In the genomic region with DNA sequence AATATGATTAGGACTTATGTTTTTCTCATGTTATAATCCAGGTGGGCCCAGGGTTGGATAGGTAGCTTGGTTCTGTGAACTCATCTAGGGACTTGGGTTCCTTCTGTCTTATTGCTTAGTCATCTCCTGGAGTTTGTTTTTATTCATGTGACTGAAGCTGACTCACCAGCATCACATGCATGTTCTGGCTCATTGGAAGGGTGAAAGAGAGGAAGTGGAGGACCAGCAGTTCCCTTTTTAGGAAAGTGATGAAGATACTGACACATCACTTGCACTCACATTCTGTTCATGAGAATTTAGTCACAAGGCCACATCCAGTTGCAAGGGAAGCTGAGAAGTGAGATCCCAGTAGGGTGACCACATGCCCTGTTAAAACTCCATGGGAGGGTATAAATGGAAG, we compare ENCODE assay signal across 8 cellular contexts.
DNase-seq lines count a peak whose midpoint lies in the region; ATAC-seq, FAIRE-seq and TF ChIP-seq lines count a peak whose summit lies in the region.
"Not testable (repeated sequence)": the region's sequence is repeated elsewhere in the genome, so short reads cannot be mapped to it uniquely, and the experiment has no call there.

No MANE protein-coding gene starts in this region.

- TF ChIP-seq CTCF in activated B cell treated with CpG ODN at 0.5 μM for 24 hours (IDR thresholded peaks at IDR 0.05); brain microvascular endothelial cell (IDR thresholded peaks at IDR 0.05; ENCODE audit: low read depth, low read length, missing control alignments); natural killer cell (IDR thresholded peaks at IDR 0.05): not testable (repeated sequence)

- FAIRE-seq in H54 (lab: Jason Lieb, UNC) (peak; percentile 91), urothelium cell line (lab: Jason Lieb, UNC) (peak; percentile 5)

- H3K27ac Mint-ChIP-seq in activated B cell treated with CpG ODN at 0.5 μM for 24 hours, natural killer cell: not testable (repeated sequence)

- H3K4me3 Mint-ChIP-seq in activated B cell treated with CpG ODN at 0.5 μM for 24 hours, natural killer cell: not testable (repeated sequence)

- H3K27ac ChIP-seq in brain microvascular endothelial cell: not testable (repeated sequence)

- not testable (repeated sequence) for H3K4me1 Mint-ChIP-seq in activated B cell treated with CpG ODN at 0.5 μM for 24 hours, natural killer cell

- not testable (repeated sequence) for H3K9me3 Mint-ChIP-seq in activated B cell treated with CpG ODN at 0.5 μM for 24 hours, natural killer cell

- POLR2A ChIA-PET in activated B cell treated with CpG ODN at 0.5 μM for 24 hours (lab: Charles Lee): not testable (repeated sequence)

- H3K36me3 ChIP-seq in brain microvascular endothelial cell (replicated peaks): not testable (repeated sequence)

- ATAC-seq in GM18858 (IDR thresholded peaks at IDR 0.05; ENCODE audit: unreplicated experiment) (peak; percentile 48), HG03469 (IDR thresholded peaks at IDR 0.05; ENCODE audit: unreplicated experiment) (peak; percentile 60), activated B cell treated with CpG ODN at 0.5 μM for 24 hours (ENCODE audit: low read depth) (peak; percentile 84), left cardiac atrium (peak; percentile 81 to 87), natural killer cell (peak; percentile 31 to 52 (median 35))

- CTCF ChIA-PET in activated B cell treated with CpG ODN at 0.5 μM for 24 hours (lab: Charles Lee): not testable (repeated sequence)

- TF ChIP-seq POLR2A in H54 (IDR thresholded peaks at IDR 0.05; ENCODE audit: low read depth, low read length): not testable (repeated sequence)

- not testable (repeated sequence) for H3K27me3 ChIP-seq in brain microvascular endothelial cell (replicated peaks)

- intact Hi-C loops in activated B cell treated with CpG ODN at 0.5 μM for 24 hours (cut with micrococcal nuclease); left cardiac atrium (cut with DNase I); natural killer cell (cut with micrococcal nuclease): not testable (repeated sequence)

- H3K36me3 Mint-ChIP-seq in activated B cell treated with CpG ODN at 0.5 μM for 24 hours (ENCODE audit: low read depth); natural killer cell: not testable (repeated sequence)

- not testable (repeated sequence) for H3K4me3 ChIP-seq in brain microvascular endothelial cell (ENCODE audit: low read depth, low read length)

- H3K27me3 Mint-ChIP-seq in activated B cell treated with CpG ODN at 0.5 μM for 24 hours; natural killer cell (ENCODE audit: low read depth in 2 of 2): not testable (repeated sequence)

- in situ Hi-C loops in brain microvascular endothelial cell (cut with HindIII; ENCODE audit: low pct_ligation_motif_present, low sequenced_read_pairs): not testable (repeated sequence)

- DNase-seq in H54 (ENCODE audit: insufficient read length, low spot score); activated B cell treated with CpG ODN at 0.5 μM for 24 hours; left cardiac atrium; natural killer cell; urothelium cell line (ENCODE audit: low spot score): not testable (repeated sequence)
- peak; percentile 44 for DNase-seq in brain microvascular endothelial cell
